In the genomic region with DNA sequence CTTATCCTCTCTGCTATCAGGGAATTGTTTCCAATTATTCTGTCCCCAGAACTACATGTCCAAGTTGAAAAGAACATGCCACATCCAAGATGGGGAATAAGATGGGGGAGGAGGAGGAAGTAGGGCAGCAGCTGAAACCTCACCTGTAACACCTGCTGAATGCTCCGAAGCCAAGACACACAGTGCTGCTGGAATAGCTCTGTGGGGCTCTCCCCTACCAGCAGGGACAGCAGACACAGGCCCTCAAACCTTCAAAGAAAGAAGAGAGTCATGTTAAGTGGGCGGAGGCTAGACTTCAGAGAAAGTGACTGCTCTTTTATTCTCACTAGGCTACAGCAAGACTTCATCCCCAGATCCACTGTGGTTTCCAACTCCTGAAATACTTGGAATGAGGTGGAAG, we compare ENCODE assay signal across 22 cellular contexts. TPM values are rescaled to one million over a fixed set of nuclear protein-coding genes. Genes with fewer than 3 reads are reported as not detected.
"Had no signal": no experiment of that assay in that cellular context is flagged by ENCODE, and none has a peak within 500 bp of the region (broad histone marks: within the 10 kb centered on the region; RNA-seq: fewer than 3 reads in every experiment).

No MANE protein-coding gene starts in this region.

- DNase-seq: activated CD4-positive, alpha-beta T cell treated with anti-CD3 and anti-CD28 coated beads for 48 hours; activated CD4-positive, CD25-positive, alpha-beta regulatory T cell; activated CD8-positive, alpha-beta memory T cell treated with anti-CD3 and anti-CD28 coated beads for 24 hours; activated CD8-positive, alpha-beta memory T cell treated with anti-CD3 and anti-CD28 coated beads, Interleukin-2, amount 50 U/mL, for 4 hours; activated naive CD4-positive, alpha-beta T cell; activated T-cell treated with anti-CD3 and anti-CD28 coated beads, Interleukin-2, amount 50 U/mL, for 24 hours; anterior cingulate cortex; body of pancreas; dermis blood vessel endothelial cell; effector memory CD4-positive, alpha-beta T cell; foreskin keratinocyte; left ventricle myocardium inferior; naive thymus-derived CD8-positive, alpha-beta T cell; right cardiac atrium; stimulated activated CD4-positive, alpha-beta T cell treated with anti-CD3 and anti-CD28 coated beads, Interleukin-12 subunit alpha, Interleukin-12 subunit beta, amount 100 ng/mL, for 4 hours had no signal

- ATAC-seq: body of pancreas; foreskin keratinocyte; naive thymus-derived CD8-positive, alpha-beta T cell; right cardiac atrium; stimulated activated memory B cell treated with anti-CD40 and anti-IgM and Interleukin-4, amounts not matched to agents 10 μg/mL and 1 μg/mL and 100 μg/mL, for 72 hours had no signal

- H3K9me3 Mint-ChIP-seq: activated T-cell treated with anti-CD3 and anti-CD28 coated beads, Interleukin-2, amount 50 U/mL, for 24 hours; activated T-helper 2 cell treated with anti-CD3 and anti-CD28 coated beads, Interferon-gamma antibody, Interleukin-2, Interleukin-4, amounts not matched to agents 10 μg/mL and 5 μg/mL and 100 μg/mL, durations not matched to agents 14 hours and 24 hours and 36 hours; naive thymus-derived CD8-positive, alpha-beta T cell; stimulated activated memory B cell treated with anti-CD40 and anti-IgM and Interleukin-4, amounts not matched to agents 10 μg/mL and 1 μg/mL and 100 μg/mL, for 72 hours; T-helper 1 cell treated with Interleukin-12 subunit alpha and Interleukin-12 subunit beta and Interleukin-4 antibody, amounts not matched to agents 30 μg/mL and 1 μg/mL, for 36 hours; type B pancreatic cell had no signal

- H3K27ac ChIP-seq: body of pancreas, cardiac muscle cell, foreskin keratinocyte, left ventricle myocardium inferior, thoracic aorta had no signal

- H3K27me3 Mint-ChIP-seq: activated T-cell treated with anti-CD3 and anti-CD28 coated beads, Interleukin-2, amount 50 U/mL, for 24 hours; naive thymus-derived CD8-positive, alpha-beta T cell; stimulated activated memory B cell treated with anti-CD40 and anti-IgM and Interleukin-4, amounts not matched to agents 10 μg/mL and 1 μg/mL and 100 μg/mL, for 72 hours; type B pancreatic cell had no signal

- H3K4me3 Mint-ChIP-seq: activated T-cell treated with anti-CD3 and anti-CD28 coated beads, Interleukin-2, amount 50 U/mL, for 24 hours; naive thymus-derived CD8-positive, alpha-beta T cell; stimulated activated memory B cell treated with anti-CD40 and anti-IgM and Interleukin-4, amounts not matched to agents 10 μg/mL and 1 μg/mL and 100 μg/mL, for 72 hours; T-helper 1 cell treated with Interleukin-12 subunit alpha and Interleukin-12 subunit beta and Interleukin-4 antibody, amounts not matched to agents 30 μg/mL and 1 μg/mL, for 36 hours; type B pancreatic cell had no signal

- H3K27ac Mint-ChIP-seq: activated T-helper 2 cell treated with anti-CD3 and anti-CD28 coated beads, Interferon-gamma antibody, Interleukin-2, Interleukin-4, amounts not matched to agents 10 μg/mL and 5 μg/mL and 100 μg/mL, durations not matched to agents 14 hours and 24 hours and 36 hours; stimulated activated memory B cell treated with anti-CD40 and anti-IgM and Interleukin-4, amounts not matched to agents 10 μg/mL and 1 μg/mL and 100 μg/mL, for 72 hours; T-helper 1 cell treated with Interleukin-12 subunit alpha and Interleukin-12 subunit beta and Interleukin-4 antibody, amounts not matched to agents 30 μg/mL and 1 μg/mL, for 36 hours; type B pancreatic cell had no signal

RNA-seq across cellular contexts. Expression of gene ZMYND15, which starts 48.9 kb away (rescaled TPM):
- total RNA-seq: activated T-helper 2 cell treated with anti-CD3 and anti-CD28 coated beads, Interferon-gamma antibody, Interleukin-2, Interleukin-4, amounts not matched to agents 10 μg/mL and 5 μg/mL and 100 μg/mL, durations not matched to agents 14 hours and 24 hours and 36 hours; cardiac muscle cell; dermis blood vessel endothelial cell; lung microvascular endothelial cell had no signal
